In the genomic region with DNA sequence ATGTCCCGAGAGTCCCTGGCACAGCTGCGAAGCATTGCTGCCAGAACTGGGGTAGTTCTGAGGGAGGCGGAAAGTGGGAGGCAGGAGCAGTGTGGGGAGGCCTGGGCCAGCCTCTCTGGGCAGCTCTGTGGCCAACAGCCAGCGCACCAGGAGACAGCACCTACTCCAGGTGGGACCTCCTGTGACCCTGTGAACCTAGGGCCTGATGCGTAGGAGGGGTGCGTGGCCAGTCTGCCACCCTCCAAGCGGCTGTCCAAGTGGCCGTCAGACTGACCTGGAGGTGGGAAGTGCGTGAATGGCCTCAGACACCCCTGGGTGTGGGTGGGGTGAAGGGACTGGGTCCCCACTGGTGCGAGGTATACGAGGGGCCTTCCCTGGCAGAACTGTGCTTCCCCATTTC, we compare ENCODE assay signal across 1 cellular context.
TF ChIP-seq lines count a peak whose summit lies in the region.

No MANE protein-coding gene starts in this region.

TF ChIP-seq in HCT116, 20 proteins besides CTCF, POLR2A, EP300 and RAD21:
- TF ChIP-seq TCF7L2 (IDR thresholded peaks at IDR 0.05; ENCODE audit: borderline replicate concordance, extremely low read depth, insufficient read depth, insufficient read length), result no peak
- TF ChIP-seq ZNF274 (IDR thresholded peaks at IDR 0.05; ENCODE audit: low read depth, low read length), result no peak
- TF ChIP-seq ELF1 (IDR thresholded peaks at IDR 0.05; ENCODE audit: borderline replicate concordance, low read depth), result no peak
- TF ChIP-seq SP1 (IDR thresholded peaks at IDR 0.05; ENCODE audit: low read depth), result no peak
- TF ChIP-seq EZH2phosphoT487 (IDR thresholded peaks at IDR 0.05; ENCODE audit: borderline replicate concordance), result no peak
- TF ChIP-seq, protein P1, sequence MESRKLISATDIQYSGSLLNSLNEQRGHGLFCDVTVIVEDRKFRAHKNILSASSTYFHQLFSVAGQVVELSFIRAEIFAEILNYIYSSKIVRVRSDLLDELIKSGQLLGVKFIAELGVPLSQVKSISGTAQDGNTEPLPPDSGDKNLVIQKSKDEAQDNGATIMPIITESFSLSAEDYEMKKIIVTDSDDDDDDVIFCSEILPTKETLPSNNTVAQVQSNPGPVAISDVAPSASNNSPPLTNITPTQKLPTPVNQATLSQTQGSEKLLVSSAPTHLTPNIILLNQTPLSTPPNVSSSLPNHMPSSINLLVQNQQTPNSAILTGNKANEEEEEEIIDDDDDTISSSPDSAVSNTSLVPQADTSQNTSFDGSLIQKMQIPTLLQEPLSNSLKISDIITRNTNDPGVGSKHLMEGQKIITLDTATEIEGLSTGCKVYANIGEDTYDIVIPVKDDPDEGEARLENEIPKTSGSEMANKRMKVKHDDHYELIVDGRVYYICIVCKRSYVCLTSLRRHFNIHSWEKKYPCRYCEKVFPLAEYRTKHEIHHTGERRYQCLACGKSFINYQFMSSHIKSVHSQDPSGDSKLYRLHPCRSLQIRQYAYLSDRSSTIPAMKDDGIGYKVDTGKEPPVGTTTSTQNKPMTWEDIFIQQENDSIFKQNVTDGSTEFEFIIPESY (IDR thresholded peaks at IDR 0.05; ENCODE audit: extremely low read depth, insufficient replicate concordance, low read length), result no peak
